ENCODE assay signal across 22 cellular contexts in genomic region chr20:40802886-40803285, GRCh38.
"Had no signal": no experiment of that assay in that cellular context is flagged by ENCODE, and none has a peak within 500 bp of the region (broad histone marks: within the 10 kb centered on the region; RNA-seq: fewer than 3 reads in every experiment).

No MANE protein-coding gene starts in this region.

- H3K4me2 ChIP-seq: SK-N-SH had no signal

- DNase-seq: KBM-7, MV-4-11, NCI-H1092, NCI-H1105 treated with DMSO at 0.1 percent for 48 hours, NCI-H1417 treated with DMSO at 0.1 percent for 48 hours, NCI-H146, NCI-H1694 treated with DMSO at 0.1 percent for 48 hours, NCI-H1930, NCI-H2081, NCI-H2107, NCI-H2171, NCI-H226, NCI-H446, NCI-H510A, NCI-H524 treated with DMSO at 0.1 percent for 48 hours, NCI-H69, NCI-H774, RPMI8226, SHP77, SK-N-SH, SW 1271 had no signal

- H3K27ac ChIP-seq: HL-60 had no signal

- H3K9ac ChIP-seq: SK-N-SH had no signal

- H3K9me3 ChIP-seq: SK-N-SH had no signal
